Comparison of ENCODE assay signal across 13 cellular contexts in the genomic region with DNA sequence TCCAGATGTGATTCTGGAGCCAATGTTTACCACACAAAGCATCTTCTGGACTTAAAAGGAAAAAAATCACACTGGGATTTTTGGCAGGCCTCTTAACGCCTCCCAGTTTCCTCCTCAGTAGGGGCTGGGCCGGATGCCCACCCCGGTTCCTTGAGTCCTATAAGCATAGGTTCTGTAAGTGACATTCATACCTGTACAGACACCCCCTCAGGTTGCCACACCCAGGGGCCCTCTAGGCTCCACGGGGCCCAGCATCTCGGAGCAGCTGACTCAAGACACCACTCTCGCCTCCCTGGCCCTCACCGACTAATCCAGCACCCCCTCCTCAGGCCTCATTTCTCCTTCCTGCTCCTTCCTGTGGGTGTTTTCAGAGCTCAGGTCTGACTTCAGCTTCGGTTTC.
"Had no signal": no experiment of that assay in that cellular context is flagged by ENCODE, and none has a peak within 500 bp of the region (broad histone marks: within the 10 kb centered on the region; RNA-seq: fewer than 3 reads in every experiment).

No MANE protein-coding gene starts in this region.

- H3K9me3 Mint-ChIP-seq: activated B cell treated with CpG ODN at 0.5 μM for 24 hours; activated naive CD8-positive, alpha-beta T cell treated with anti-CD3 and anti-CD28 coated beads, Interleukin-2, amount 50 U/mL, for 24 hours; activated T-cell treated with anti-CD3 and anti-CD28 coated beads, Interleukin-2, amount 50 U/mL, for 4 hours; neural crest cell; stimulated activated naive CD8-positive, alpha-beta T cell treated with anti-CD3 and anti-CD28 coated beads, Interleukin-15, Interleukin-2, amounts not matched to agents 100 ng/mL and 50 ng/mL, for 24 hours had no signal

- H3K27me3 ChIP-seq: ascending aorta, pancreas, SJSA1, testis had no signal

- DNase-seq: activated B cell treated with CpG ODN at 0.5 μM for 24 hours; activated gamma-delta T cell treated with Interleukin-2 at 50 U/mL for 16 hours; activated naive CD8-positive, alpha-beta T cell treated with anti-CD3 and anti-CD28 coated beads, Interleukin-2, amount 50 U/mL, for 24 hours; activated T-cell treated with anti-CD3 and anti-CD28 coated beads, Interleukin-2, amount 50 U/mL, for 4 hours; pancreas; T-helper 2 cell; testis had no signal

- H3K4me3 ChIP-seq: ascending aorta, dorsolateral prefrontal cortex, lung, pancreas, SJSA1, testis had no signal

- H3K36me3 ChIP-seq: ascending aorta, pancreas, SJSA1 had no signal

- H3K27ac Mint-ChIP-seq: activated B cell treated with CpG ODN at 0.5 μM for 24 hours; activated naive CD8-positive, alpha-beta T cell treated with anti-CD3 and anti-CD28 coated beads, Interleukin-2, amount 50 U/mL, for 24 hours; stimulated activated naive CD8-positive, alpha-beta T cell treated with anti-CD3 and anti-CD28 coated beads, Interleukin-15, Interleukin-2, amounts not matched to agents 100 ng/mL and 50 ng/mL, for 24 hours had no signal

- H3K4me3 Mint-ChIP-seq: activated B cell treated with CpG ODN at 0.5 μM for 24 hours; activated naive CD8-positive, alpha-beta T cell treated with anti-CD3 and anti-CD28 coated beads, Interleukin-2, amount 50 U/mL, for 24 hours; activated T-cell treated with anti-CD3 and anti-CD28 coated beads, Interleukin-2, amount 50 U/mL, for 4 hours; neural crest cell; stimulated activated naive CD8-positive, alpha-beta T cell treated with anti-CD3 and anti-CD28 coated beads, Interleukin-15, Interleukin-2, amounts not matched to agents 100 ng/mL and 50 ng/mL, for 24 hours had no signal

- H3K4me1 Mint-ChIP-seq: activated B cell treated with CpG ODN at 0.5 μM for 24 hours had no signal

- H3K27ac ChIP-seq: ascending aorta, dorsolateral prefrontal cortex, pancreas, SJSA1, testis had no signal

- H3K9me3 ChIP-seq: ascending aorta, pancreas, SJSA1, testis had no signal

- H3K4me1 ChIP-seq: ascending aorta, pancreas, SJSA1, testis had no signal

- ATAC-seq: activated naive CD8-positive, alpha-beta T cell treated with anti-CD3 and anti-CD28 coated beads, Interleukin-2, amount 50 U/mL, for 24 hours; activated T-cell treated with anti-CD3 and anti-CD28 coated beads, Interleukin-2, amount 50 U/mL, for 4 hours; pancreas had no signal
